ENCODE assay signal across 20 cellular contexts in the genomic region with DNA sequence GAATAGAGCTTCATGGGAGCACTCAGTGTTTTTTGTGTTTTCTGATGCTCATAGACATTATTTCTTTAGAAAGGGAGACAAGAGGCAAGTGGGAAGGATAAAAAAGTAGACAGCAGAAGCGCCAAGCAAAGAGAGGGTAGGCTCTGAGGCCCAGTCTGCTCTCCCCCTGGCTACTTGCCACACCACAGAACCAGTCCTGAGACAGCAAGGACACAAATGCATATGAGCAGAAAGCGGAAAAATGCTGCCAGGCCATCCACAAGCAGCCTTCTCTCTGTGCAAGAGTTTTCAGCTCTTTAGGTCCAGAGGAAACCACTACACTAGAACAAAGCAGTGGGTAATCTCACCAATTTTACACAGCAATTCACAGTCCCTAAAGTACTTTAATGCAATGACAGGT.
"Had no signal": no experiment of that assay in that cellular context is flagged by ENCODE, and none has a peak within 500 bp of the region (broad histone marks: within the 10 kb centered on the region; RNA-seq: fewer than 3 reads in every experiment).

No MANE protein-coding gene starts in this region.

- H3K36me3 ChIP-seq: ascending aorta, colonic mucosa, lower lobe of right lung, prostate gland, right atrium auricular region, WERI-Rb-1 had no signal

- DNase-seq: activated CD4-positive, alpha-beta T cell treated with anti-CD3 and anti-CD28 coated beads for 1 hour; activated CD8-positive, alpha-beta memory T cell treated with anti-CD3 and anti-CD28 coated beads for 24 hours; activated CD8-positive, alpha-beta memory T cell treated with anti-CD3 and anti-CD28 coated beads, Interleukin-2, amount 50 U/mL, for 48 hours; activated effector memory CD4-positive, alpha-beta T cell treated with Interleukin-2 at 50 U/mL for 16 hours; activated naive CD4-positive, alpha-beta T cell treated with anti-CD3 and anti-CD28 coated beads, Interleukin-2, amount 50 U/mL, for 16 hours; activated T-cell treated with anti-CD3 and anti-CD28 coated beads, Interleukin-2, amount 50 U/mL, for 48 hours; colonic mucosa; endodermal cell; foreskin melanocyte; lower lobe of right lung; stimulated activated CD4-positive, alpha-beta T cell treated with anti-CD3 and anti-CD28 coated beads, Interleukin-2, amount 100 ng/mL, for 24 hours; stimulated activated naive CD4-positive, alpha-beta T cell treated with Interleukin-2 at 50 U/mL for 16 hours; T-helper 2 cell; thyroid gland; WERI-Rb-1 had no signal

- H3K4me3 ChIP-seq: ascending aorta, colonic mucosa, lower lobe of right lung, prostate gland, right atrium auricular region, thyroid gland had no signal

- H3K4me3 Mint-ChIP-seq: endodermal cell, nephron had no signal

- H3K9me3 Mint-ChIP-seq: endodermal cell, nephron had no signal

- H3K4me1 ChIP-seq: colonic mucosa, lower lobe of right lung, prostate gland, right atrium auricular region, thyroid gland had no signal

- H3K27ac Mint-ChIP-seq: endodermal cell had no signal

- H3K27me3 ChIP-seq: ascending aorta, colonic mucosa, right atrium auricular region, thyroid gland had no signal

- H3K27ac ChIP-seq: ascending aorta, colonic mucosa, epithelial cell of prostate, lower lobe of right lung, prostate gland, right atrium auricular region, thyroid gland, WERI-Rb-1 had no signal

- H3K9me3 ChIP-seq: ascending aorta, colonic mucosa, lower lobe of right lung, prostate gland, right atrium auricular region, thyroid gland had no signal
